8 cellular contexts compared by ENCODE assay signal in the genomic region with DNA sequence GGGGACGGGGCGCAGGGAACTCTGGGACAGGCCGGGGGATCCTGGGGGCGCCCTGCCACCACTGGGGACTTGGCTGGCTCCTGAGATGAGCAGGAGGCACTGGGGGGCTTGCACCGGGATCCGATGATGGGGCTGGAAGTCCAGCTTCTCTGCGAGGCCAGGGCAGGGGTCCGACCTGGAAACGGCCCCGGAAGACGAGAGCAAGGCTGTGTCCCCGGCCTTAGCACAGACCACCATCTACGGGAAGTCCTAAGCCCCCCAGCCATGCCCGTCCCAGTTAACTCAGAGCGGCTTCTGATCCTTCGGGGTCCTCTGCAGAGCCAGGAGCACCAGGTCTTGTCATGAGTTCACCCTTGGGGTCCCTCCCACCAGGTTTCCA. TPM values are rescaled to one million over a fixed set of nuclear protein-coding genes. Genes with fewer than 3 reads are reported as not detected.
DNase-seq lines count a peak whose midpoint lies in the region; ATAC-seq and TF ChIP-seq lines count a peak whose summit lies in the region.

No MANE protein-coding gene starts in this region.

- peaks cover 3% of the 10 kb centered on the region for H3K36me3 ChIP-seq in CD4-positive, alpha-beta memory T cell (ENCODE audit: insufficient read depth, low read length)
- H3K36me3 ChIP-seq in Karpas-422 (ENCODE audit: insufficient read depth, low read length) (peaks cover 10% of the 10 kb centered on the region; the same call in 1 of the 2 replicates), mammary epithelial cell (ENCODE audit: insufficient read depth, low read length) (peaks cover 12% of the 10 kb centered on the region)

- H3K9ac ChIP-seq in Karpas-422 (ENCODE audit: low read length) (peak overlapping the region; percentile 98), mammary epithelial cell (ENCODE audit: insufficient read depth, low read length) (peak overlapping the region; percentile 38)

- H2AFZ ChIP-seq in Karpas-422 (ENCODE audit: low read length): no peak overlapping the region
- peak overlapping the region; percentile 15 for H2AFZ ChIP-seq in mammary epithelial cell (ENCODE audit: low read depth, low read length)

- peaks cover 27% of the 10 kb centered on the region for H3K4me1 ChIP-seq in CD4-positive, alpha-beta memory T cell (ENCODE audit: insufficient read depth, low read length)
- H3K4me1 ChIP-seq in Karpas-422 (ENCODE audit: low read length): peaks cover 28% of the 10 kb centered on the region
- H3K4me1 ChIP-seq in mammary epithelial cell (ENCODE audit: insufficient read depth, low read length): peaks cover 14% of the 10 kb centered on the region

- TF ChIP-seq CTCF in mammary epithelial cell (conservative IDR thresholded peaks at IDR 0.05 in 1 of 2, IDR thresholded peaks at IDR 0.05 in 1 of 2; ENCODE audit: extremely low read depth in 1 of 2, insufficient read depth in 1 of 2, low read depth in 1 of 2, low read length in 2 of 2) (no peak), natural killer cell (IDR thresholded peaks at IDR 0.05) (no peak)

- ATAC-seq in natural killer cell: no peak
- no peak for ATAC-seq in HG02798 (IDR thresholded peaks at IDR 0.05; ENCODE audit: poor library complexity, unreplicated experiment)
- ATAC-seq in HG03045 (IDR thresholded peaks at IDR 0.05; ENCODE audit: unreplicated experiment): no peak

- no peaks in the 10 kb centered on the region for H3K27me3 Mint-ChIP-seq in CD4-positive, alpha-beta memory T cell
- H3K27me3 Mint-ChIP-seq in natural killer cell (ENCODE audit: low read depth in 2 of 2): no peaks in the 10 kb centered on the region

- POLR2A ChIA-PET in CD4-positive, alpha-beta memory T cell (lab: Charles Lee; ENCODE audit: partially characterized antibody): interaction anchor here (1.0 to 11.8 kb wide), 5 partner anchors 8 to 103 kb away, joined by 3 to 206 read pairs (median 9); a partner anchor contains a TSS

- H3K27me3 ChIP-seq in CD4-positive, alpha-beta memory T cell (ENCODE audit: insufficient read depth, low read length): no peaks in the 10 kb centered on the region
- H3K27me3 ChIP-seq in Karpas-422 (ENCODE audit: low read length): no peaks in the 10 kb centered on the region
- H3K27me3 ChIP-seq in mammary epithelial cell (ENCODE audit: insufficient read depth, low read length): no peaks in the 10 kb centered on the region

- no peaks in the 10 kb centered on the region for H3K9me3 ChIP-seq in CD4-positive, alpha-beta memory T cell (ENCODE audit: control insufficient read depth in 1 of 2, low read length in 2 of 2)
- H3K9me3 ChIP-seq in Karpas-422 (ENCODE audit: low read length) (no peaks in the 10 kb centered on the region), mammary epithelial cell (replicated peaks; ENCODE audit: insufficient read depth, low read length) (no peaks in the 10 kb centered on the region)

- H3K36me3 Mint-ChIP-seq in CD4-positive, alpha-beta memory T cell: peaks cover 0 to 9% of the 10 kb centered on the region in 2 donors
- no peaks in the 10 kb centered on the region for H3K36me3 Mint-ChIP-seq in natural killer cell

- dilution Hi-C loops in mammary epithelial cell (cut with HindIII; ENCODE audit: low sequenced_read_pairs): no loop called here

- in situ Hi-C loops in mammary epithelial cell (cut with MboI; ENCODE audit: low sequenced_read_pairs in 2 of 2): loop anchor here in 1 of 2 donors (25.0 kb wide), 1 partner anchor 358 kb away; a partner anchor contains a TSS

- BruUV-seq in mammary epithelial cell (replicated peaks; lab: Mats Ljungman, UMichigan): TSS peak; percentile 41

- intact Hi-C loops in CD4-positive, alpha-beta memory T cell (cut with micrococcal nuclease): no loop called here
- intact Hi-C loops in mammary epithelial cell (cut with micrococcal nuclease) (no loop called here), natural killer cell (cut with micrococcal nuclease) (no loop called here)

- H3K27ac Mint-ChIP-seq in CD4-positive, alpha-beta memory T cell: peak overlapping the region in 4 of 7 donors; percentile 17 to 57 (median 56)
- peak overlapping the region in 1 of 2 donors; percentile 78 for H3K27ac Mint-ChIP-seq in natural killer cell

- WGBS in mammary epithelial cell (ENCODE audit: low coverage, missing lambda C conversion rate): no CpG with 5 or more reads among the region's 16 CpGs

- H3K9me2 ChIP-seq in Karpas-422 (replicated peaks; ENCODE audit: insufficient read depth, low read length): no peaks in the 10 kb centered on the region

- H3K9me3 Mint-ChIP-seq in CD4-positive, alpha-beta memory T cell: no peaks in the 10 kb centered on the region
- no peaks in the 10 kb centered on the region for H3K9me3 Mint-ChIP-seq in natural killer cell

- peak overlapping the region in 1 of 2 donors; percentile 24 for H3K4me3 ChIP-seq in CD4-positive, alpha-beta memory T cell (ENCODE audit: low read length in 2 of 2)
- H3K4me3 ChIP-seq in Karpas-422 (ENCODE audit: low read length) (peak overlapping the region; percentile 99), mammary epithelial cell (replicated peaks in 1 of 3; ENCODE audit: insufficient read depth in 1 of 3, low read depth in 2 of 3, low read length in 3 of 3) (peak overlapping the region; percentile 50 to 86 (median 78))

- H4K20me1 ChIP-seq in Karpas-422 (ENCODE audit: insufficient read depth, low read depth, low read length): 0 out of 2 replicates have a peak, but pooled peaks cover 16% of the 10 kb centered on the region
- peaks cover 2% of the 10 kb centered on the region for H4K20me1 ChIP-seq in mammary epithelial cell (ENCODE audit: insufficient read depth, low read length)

- no peak for DNase-seq in CD4-positive, alpha-beta memory T cell
- DNase-seq in Karpas-422 (peak; percentile 57), mammary epithelial cell (no peak), natural killer cell (no peak), A172 (ENCODE audit: low spot score) (no peak), epidermal melanocyte (ENCODE audit: insufficient read length, low spot score) (no peak)

- H3K79me2 ChIP-seq in Karpas-422 (ENCODE audit: low read length) (peaks cover 21% of the 10 kb centered on the region), mammary epithelial cell (ENCODE audit: insufficient read depth, low read length) (peaks cover 35% of the 10 kb centered on the region)

- peaks cover 6 to 28% (median 16%) of the 10 kb centered on the region in 4 donors for H3K4me1 Mint-ChIP-seq in CD4-positive, alpha-beta memory T cell
- peaks cover 0 to 4% of the 10 kb centered on the region in 2 donors for H3K4me1 Mint-ChIP-seq in natural killer cell

- H3K27ac ChIP-seq in CD4-positive, alpha-beta memory T cell (ENCODE audit: low read depth, low read length): no peak overlapping the region
- H3K27ac ChIP-seq in Karpas-422 (ENCODE audit: low read length): peak overlapping the region; percentile 79
- H3K27ac ChIP-seq in mammary epithelial cell (ENCODE audit: insufficient read depth, low read depth, low read length): peak overlapping the region; percentile 49

- CTCF ChIA-PET in CD4-positive, alpha-beta memory T cell (lab: Charles Lee; ENCODE audit: partially characterized antibody): no interaction called here
- CTCF ChIA-PET in mammary epithelial cell (lab: Charles Lee; ENCODE audit: low non-redundant PET): interaction anchor here (0.7 kb wide), 1 partner anchor 363 kb away, joined by 6 read pairs; no protein-coding TSS in a partner anchor

- peak overlapping the region; percentile 31 to 66 (median 52) for H3K4me3 Mint-ChIP-seq in CD4-positive, alpha-beta memory T cell
- H3K4me3 Mint-ChIP-seq in natural killer cell: peak overlapping the region; percentile 67

- H3K4me2 ChIP-seq in Karpas-422 (ENCODE audit: low read depth, low read length, poor library complexity, severe bottlenecking) (peak overlapping the region; percentile 97), mammary epithelial cell (ENCODE audit: insufficient read depth, low read depth, low read length) (peak overlapping the region; percentile 100)

RNA-seq across cellular contexts. Expression of a gene that starts 0.6 kb away (rescaled TPM):
- under 1 TPM; 0.17 TPM for total RNA-seq in CD4-positive, alpha-beta memory T cell
- under 1 TPM; 0.19 to 0.26 TPM for polyA plus RNA-seq in CD4-positive, alpha-beta memory T cell
- total RNA-seq in Karpas-422 (2014; rRNA removed; shearing (Covaris generic); ENCODE audit: low replicate concordance): 20.4 and 40.3 TPM in 2 replicates
- total RNA-seq in mammary epithelial cell (10 to 100 TPM in 1 of 2 donors, 1 to 10 TPM in 1; 3.5 to 22.0 TPM), natural killer cell (1 to 10 TPM; 2.2 to 3.8 (median 2.6) TPM)
- 13.6 TPM for polyA plus RNA-seq in mammary epithelial cell
- polyA minus RNA-seq in mammary epithelial cell: 20.1 TPM
- total RNA-seq in A172 (2014; rRNA removed; shearing (Covaris generic)): 29.3 and 39.2 TPM in 2 replicates

RNA-seq across cellular contexts. Expression of a gene that starts 7.6 kb away (rescaled TPM):
- 100 to 1,000 TPM; 171 to 175 TPM for total RNA-seq in CD4-positive, alpha-beta memory T cell
- 100 to 1,000 TPM; 569 to 624 TPM for polyA plus RNA-seq in CD4-positive, alpha-beta memory T cell
- 193 and 232 TPM in 2 replicates for total RNA-seq in Karpas-422 (2014; rRNA removed; shearing (Covaris generic); ENCODE audit: low replicate concordance)
- 100 to 1,000 TPM in 1 of 2 donors, 10 to 100 TPM in 1; 51.5 to 136 TPM for total RNA-seq in mammary epithelial cell
- polyA plus RNA-seq in mammary epithelial cell: 145 TPM
- polyA minus RNA-seq in mammary epithelial cell: 63.6 TPM
- 100 to 1,000 TPM; 118 to 123 (median 120) TPM for total RNA-seq in natural killer cell
- 255 and 258 TPM in 2 replicates for total RNA-seq in A172 (2014; rRNA removed; shearing (Covaris generic))

RNA-seq across cellular contexts. Expression of a gene that starts 19.1 kb away (rescaled TPM):
- 100 to 1,000 TPM; 274 to 302 TPM for total RNA-seq in CD4-positive, alpha-beta memory T cell
- 10 to 100 TPM; 12.0 to 67.5 TPM for polyA plus RNA-seq in CD4-positive, alpha-beta memory T cell
- total RNA-seq in Karpas-422 (2014; rRNA removed; shearing (Covaris generic); ENCODE audit: low replicate concordance): 1.8 and 2.1 TPM in 2 replicates
- 100 to 1,000 TPM; 165 to 215 TPM for total RNA-seq in mammary epithelial cell
- 144 TPM for polyA plus RNA-seq in mammary epithelial cell
- 339 TPM for polyA minus RNA-seq in mammary epithelial cell
- 100 to 1,000 TPM; 172 to 197 (median 183) TPM for total RNA-seq in natural killer cell
- 186 and 226 TPM in 2 replicates for total RNA-seq in A172 (2014; rRNA removed; shearing (Covaris generic))

RNA-seq across cellular contexts. Expression of a gene that starts 52.6 kb away (rescaled TPM):
- total RNA-seq in CD4-positive, alpha-beta memory T cell: 10 to 100 TPM; 58.8 to 65.7 TPM
- 1 to 10 TPM; 5.6 to 8.7 TPM for polyA plus RNA-seq in CD4-positive, alpha-beta memory T cell
- 18.1 and 26.8 TPM in 2 replicates for total RNA-seq in Karpas-422 (2014; rRNA removed; shearing (Covaris generic); ENCODE audit: low replicate concordance)
- 10 to 100 TPM; 21.7 to 29.8 TPM for total RNA-seq in mammary epithelial cell
- polyA plus RNA-seq in mammary epithelial cell: 7.8 TPM
- polyA minus RNA-seq in mammary epithelial cell: 14.3 TPM
- total RNA-seq in natural killer cell: 10 to 100 TPM; 58.1 to 75.8 (median 65.7) TPM
- total RNA-seq in A172 (2014; rRNA removed; shearing (Covaris generic)): 25.8 and 34.3 TPM in 2 replicates

RNA-seq across cellular contexts. Expression of a gene that starts 52.8 kb away (rescaled TPM):
- 10 to 100 TPM; 66.6 to 67.1 TPM for total RNA-seq in CD4-positive, alpha-beta memory T cell
- 100 to 1,000 TPM; 104 to 105 TPM for polyA plus RNA-seq in CD4-positive, alpha-beta memory T cell
- 58.0 and 84.6 TPM in 2 replicates for total RNA-seq in Karpas-422 (2014; rRNA removed; shearing (Covaris generic); ENCODE audit: low replicate concordance)
- total RNA-seq in mammary epithelial cell: 10 to 100 TPM; 21.5 to 39.9 TPM
- 75.3 TPM for polyA plus RNA-seq in mammary epithelial cell
- polyA minus RNA-seq in mammary epithelial cell: 22.8 TPM
- 10 to 100 TPM; 31.9 to 39.0 (median 36.2) TPM for total RNA-seq in natural killer cell
- 52.9 and 78.8 TPM in 2 replicates for total RNA-seq in A172 (2014; rRNA removed; shearing (Covaris generic))

Comparison
In these comparisons a context has a peak if more than half of its experiments do, and no peak if none do; other contexts are left out.
1. RNA of a gene that starts 19.1 kb away (total RNA-seq): 274 to 302 TPM in CD4-positive, alpha-beta memory T cell, 186 to 226 TPM in A172, 165 to 215 TPM in mammary epithelial cell and 172 to 197 TPM in natural killer cell; 1.8 to 2.1 TPM in Karpas-422; every median in the first group is over 10 times any median in the second.